Comparison of ENCODE assay signal across 12 cellular contexts in the genomic region with DNA sequence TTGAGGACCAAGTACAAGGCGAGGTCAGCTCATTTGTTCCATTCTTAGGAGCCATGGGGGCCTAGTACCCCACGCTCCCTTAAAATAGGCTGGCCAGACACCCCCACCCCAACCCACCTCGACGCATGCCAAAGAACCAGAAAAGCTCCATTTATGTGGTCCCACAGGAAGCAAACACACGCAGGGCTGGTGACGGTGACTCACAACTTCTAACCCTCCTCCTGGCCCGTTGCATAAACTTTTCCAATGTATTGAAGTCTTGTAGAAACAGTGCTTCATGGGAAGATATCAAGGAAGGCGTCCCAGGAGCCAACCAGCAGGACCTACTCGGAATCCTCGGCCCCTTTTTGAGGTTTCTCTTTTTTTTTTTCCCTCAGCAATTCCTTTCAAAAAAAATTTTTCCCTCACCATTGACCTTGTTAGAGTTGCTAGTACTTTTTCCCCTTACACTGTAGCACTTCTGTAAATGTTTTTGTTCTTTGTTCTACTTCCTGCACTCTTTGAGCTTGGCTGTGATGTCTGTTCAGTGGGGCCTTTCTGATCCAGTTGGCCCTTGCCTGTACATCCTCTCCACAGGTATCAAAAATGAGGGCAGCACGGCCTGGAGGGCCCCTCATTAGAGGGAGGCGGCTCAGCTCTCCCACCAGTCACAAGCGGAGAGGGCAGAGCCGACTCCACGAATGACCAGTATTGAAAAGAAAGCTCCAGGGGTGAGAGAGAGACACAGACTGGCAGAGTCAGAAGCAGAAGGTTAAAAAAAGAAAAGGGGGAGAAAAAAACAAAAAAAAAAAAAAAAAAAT.
A peak's percentile ranks its signal among the peaks of the same experiment; 100 is the strongest.
DNase-seq lines count a peak whose midpoint lies in the region; ATAC-seq, FAIRE-seq and TF ChIP-seq lines count a peak whose summit lies in the region.
"Had no signal": no experiment of that assay in that cellular context is flagged by ENCODE, and none has a peak within 500 bp of the region (broad histone marks: within the 10 kb centered on the region; RNA-seq: fewer than 3 reads in every experiment).

No MANE protein-coding gene starts in this region.

- H3K27ac ChIP-seq in endodermal cell (ENCODE audit: low read depth, low read length) = peak overlapping the region; percentile 41

- H3K4me1 Mint-ChIP-seq in activated CD4-positive, alpha-beta T cell treated with anti-CD3 and anti-CD28 coated beads, Interleukin-2, amount 10 ng/mL, durations not matched to agents 24 days and 14 days = peaks cover 6% of the 10 kb centered on the region
- H3K4me1 Mint-ChIP-seq in endodermal cell = no peaks in the 10 kb centered on the region
- H3K4me1 Mint-ChIP-seq: stimulated activated naive B cell treated with anti-CD40 and anti-IgM and Interleukin-4, amounts not matched to agents 10 μg/mL and 1 μg/mL and 100 μg/mL, for 72 hours had no signal

- peaks cover 13% of the 10 kb centered on the region for H3K27me3 Mint-ChIP-seq in activated CD4-positive, alpha-beta T cell treated with anti-CD3 and anti-CD28 coated beads, Interleukin-2, amount 10 ng/mL, durations not matched to agents 24 days and 14 days
- peaks cover 2% of the 10 kb centered on the region for H3K27me3 Mint-ChIP-seq in endodermal cell (ENCODE audit: insufficient read depth)

- no peak for FAIRE-seq in GM12891 (lab: Jason Lieb, UNC)

- H3K4me3 Mint-ChIP-seq in activated CD4-positive, alpha-beta T cell treated with anti-CD3 and anti-CD28 coated beads, Interleukin-2, amount 10 ng/mL, durations not matched to agents 24 days and 14 days = no peak overlapping the region
- no peak overlapping the region for H3K4me3 Mint-ChIP-seq in endodermal cell
- H3K4me3 Mint-ChIP-seq: H9; stimulated activated naive B cell treated with anti-CD40 and anti-IgM and Interleukin-4, amounts not matched to agents 10 μg/mL and 1 μg/mL and 100 μg/mL, for 72 hours had no signal

- TF ChIP-seq POLR2A in GM12891 (IDR thresholded peaks at IDR 0.05; ENCODE audit: low read depth, low read length) = no peak

- no peaks in the 10 kb centered on the region for H3K36me3 ChIP-seq in endodermal cell (ENCODE audit: control insufficient read depth, insufficient read depth, low read length)

- ATAC-seq in HG02678 (IDR thresholded peaks at IDR 0.05; ENCODE audit: unreplicated experiment) (no peak), HG03469 (IDR thresholded peaks at IDR 0.05; ENCODE audit: unreplicated experiment) (no peak)
- ATAC-seq: esophagus mucosa; stimulated activated naive B cell treated with anti-CD40 and anti-IgM and Interleukin-4, amounts not matched to agents 10 μg/mL and 1 μg/mL and 100 μg/mL, for 72 hours had no signal

- WGBS in endodermal cell (ENCODE audit: insufficient coverage in 1 of 2, insufficient read length in 1 of 2), 2 experiments = 88 to 90% methylated on average over 3 to 15 of the region's 15 CpGs

- H3K27ac Mint-ChIP-seq in activated CD4-positive, alpha-beta T cell treated with anti-CD3 and anti-CD28 coated beads, Interleukin-2, amount 10 ng/mL, durations not matched to agents 24 days and 14 days = no peak overlapping the region
- H3K27ac Mint-ChIP-seq in endodermal cell = no peak overlapping the region
- H3K27ac Mint-ChIP-seq: H9; stimulated activated naive B cell treated with anti-CD40 and anti-IgM and Interleukin-4, amounts not matched to agents 10 μg/mL and 1 μg/mL and 100 μg/mL, for 72 hours had no signal

- peaks cover 4% of the 10 kb centered on the region for H3K9me3 ChIP-seq in endodermal cell (ENCODE audit: control insufficient read depth, low read length)

- no peaks in the 10 kb centered on the region for H3K27me3 ChIP-seq in endodermal cell (ENCODE audit: control insufficient read depth, insufficient read depth, low read length, poor library complexity, severe bottlenecking)

- intact Hi-C loops in activated CD4-positive, alpha-beta T cell treated with anti-CD3 and anti-CD28 coated beads, Interleukin-2, amount 10 ng/mL, durations not matched to agents 24 days and 14 days (cut with micrococcal nuclease) = no loop called here

- peaks cover 11% of the 10 kb centered on the region for H3K9me3 Mint-ChIP-seq in activated CD4-positive, alpha-beta T cell treated with anti-CD3 and anti-CD28 coated beads, Interleukin-2, amount 10 ng/mL, durations not matched to agents 24 days and 14 days
- peaks cover 13% of the 10 kb centered on the region for H3K9me3 Mint-ChIP-seq in endodermal cell

- H3K9ac ChIP-seq in endodermal cell (ENCODE audit: extremely low read depth, low read length, poor library complexity, severe bottlenecking) = no peak overlapping the region

- peak; percentile 82 for DNase-seq in H4 (ENCODE audit: low spot score)
- DNase-seq in activated CD4-positive, alpha-beta T cell treated with anti-CD3 and anti-CD28 coated beads, Interleukin-2, amount 10 ng/mL, durations not matched to agents 24 days and 14 days = peak; percentile 45
- DNase-seq in endodermal cell = no peak
- peak; percentile 20 for DNase-seq in stimulated activated CD4-positive, alpha-beta T cell treated with anti-CD3 and anti-CD28 coated beads, Interleukin-4, amount 100 ng/mL, for 24 hours
- DNase-seq in GM12891 (ENCODE audit: insufficient read length, low spot score) = no peak
- DNase-seq: H9; NCI-H187 treated with DMSO at 0.1 percent for 48 hours; stimulated activated naive B cell treated with anti-CD40 and anti-IgM and Interleukin-4, amounts not matched to agents 10 μg/mL and 1 μg/mL and 100 μg/mL, for 72 hours; T-helper 1 cell had no signal

- H3K4me3 ChIP-seq in endodermal cell (ENCODE audit: low read length) = no peak overlapping the region

- no peak for TF ChIP-seq CTCF in endodermal cell (conservative IDR thresholded peaks at IDR 0.05)

- no peaks in the 10 kb centered on the region for H3K4me1 ChIP-seq in endodermal cell (ENCODE audit: control insufficient read depth, insufficient read depth, low read length)

- no peaks in the 10 kb centered on the region for H3K36me3 Mint-ChIP-seq in activated CD4-positive, alpha-beta T cell treated with anti-CD3 and anti-CD28 coated beads, Interleukin-2, amount 10 ng/mL, durations not matched to agents 24 days and 14 days (ENCODE audit: low read depth)
- no peaks in the 10 kb centered on the region for H3K36me3 Mint-ChIP-seq in endodermal cell (ENCODE audit: low read depth)

TF ChIP-seq in GM12891, 5 proteins besides CTCF, POLR2A, EP300 and RAD21:
- TF ChIP-seq TAF1 (IDR thresholded peaks at IDR 0.05; ENCODE audit: low read depth, low read length) = no peak
- no peak for TF ChIP-seq PAX5 (IDR thresholded peaks at IDR 0.05; ENCODE audit: insufficient read depth, low read length, severe bottlenecking)
- TF ChIP-seq POU2F2 (IDR thresholded peaks at IDR 0.05; ENCODE audit: low read depth, low read length) = no peak
- no peak for TF ChIP-seq SPI1 (IDR thresholded peaks at IDR 0.05; ENCODE audit: low read depth, low read length)

Comparison
In these comparisons a context has a peak if more than half of its experiments do, and no peak if none do; other contexts are left out.
1. DNase-seq: peak in H4 (single experiment), activated CD4-positive, alpha-beta T cell treated with anti-CD3 and anti-CD28 coated beads, Interleukin-2, amount 10 ng/mL, durations not matched to agents 24 days and 14 days (single experiment) and stimulated activated CD4-positive, alpha-beta T cell treated with anti-CD3 and anti-CD28 coated beads, Interleukin-4, amount 100 ng/mL, for 24 hours (single experiment); none in endodermal cell (single experiment) and GM12891 (single experiment).